8 cellular contexts compared by ENCODE assay signal in the genomic region with DNA sequence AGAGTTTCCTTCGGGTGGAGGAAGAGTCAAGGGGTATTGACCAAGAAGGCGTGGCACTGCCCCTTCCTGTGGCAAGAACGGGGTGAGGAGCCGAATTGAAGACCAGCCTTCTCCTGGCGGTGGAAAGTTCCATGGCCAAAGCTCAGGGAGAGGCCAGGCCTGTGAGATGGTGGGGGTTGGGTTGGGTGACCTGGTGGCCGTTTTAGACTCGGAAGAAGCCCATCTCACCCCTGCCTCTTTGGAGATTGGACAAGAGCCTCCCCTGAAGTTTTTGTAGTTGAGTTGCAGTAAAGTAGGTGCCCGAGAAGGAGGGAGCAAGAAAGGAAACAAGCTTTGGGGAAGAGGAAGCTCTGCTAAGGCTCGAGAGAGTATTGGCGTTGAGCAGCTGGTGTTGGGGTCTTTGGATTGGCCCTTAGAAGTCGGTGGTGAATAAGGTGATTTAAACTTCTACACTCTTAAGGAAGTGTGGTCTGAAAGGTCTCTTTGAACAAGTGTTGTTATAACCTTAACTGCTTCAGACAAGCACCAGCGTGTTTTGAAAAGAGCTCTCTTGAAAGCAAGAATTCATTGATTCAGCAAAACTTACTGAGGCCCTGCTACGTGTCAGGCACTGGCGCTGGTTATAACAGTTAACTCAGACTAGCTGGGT. TPM values are rescaled to one million over a fixed set of nuclear protein-coding genes. Genes with fewer than 3 reads are reported as not detected.
DNase-seq lines count a peak whose midpoint lies in the region; ATAC-seq and TF ChIP-seq lines count a peak whose summit lies in the region.

No MANE protein-coding gene starts in this region.

- peak; percentile 81 for DNase-seq in Caki2 (ENCODE audit: low read depth)
- peak; percentile 82 for DNase-seq in NCI-H2227 treated with DMSO at 0.1 percent for 48 hours (lab: John Stamatoyannopoulos, UW)
- peak; percentile 68 for DNase-seq in colonic mucosa
- DNase-seq in NCI-H345 treated with DMSO at 0.1 percent for 48 hours (lab: John Stamatoyannopoulos, UW; ENCODE audit: unreplicated experiment) = no peak
- DNase-seq in stimulated activated CD4-positive, alpha-beta T cell treated with anti-CD3 and anti-CD28 coated beads, Interleukin-1b, Interleukin-23, amount 100 ng/mL, for 48 hours = no peak
- no peak for DNase-seq in NCI-H187 treated with DMSO at 0.1 percent for 48 hours (lab: John Stamatoyannopoulos, UW)

- peak overlapping the region; percentile 74 for H3K4me3 ChIP-seq in colonic mucosa
- peak overlapping the region; percentile 57 for H3K4me3 ChIP-seq in mononuclear cell (ENCODE audit: low read length)

- peak overlapping the region; percentile 98 for H3K9ac ChIP-seq in colonic mucosa (ENCODE audit: low read depth in 2 of 2, low read length in 2 of 2)

- H3K36me3 ChIP-seq in colonic mucosa = no peaks in the 10 kb centered on the region

- H3K9me3 ChIP-seq in colonic mucosa (no peaks in the 10 kb centered on the region), mononuclear cell (ENCODE audit: low read depth, low read length) (no peaks in the 10 kb centered on the region)

- in situ Hi-C loops in Caki2 (cut with HindIII; ENCODE audit: low pct_unique_long_range_greater_than_20kb, low sequenced_read_pairs) = loop anchor here (5.0 kb wide), 1 partner anchor 52 kb away; a partner anchor contains a TSS

- intact Hi-C loops in colonic mucosa (cut with DNase I) = no loop called here

- H3K4me1 ChIP-seq in colonic mucosa (peaks cover 5% of the 10 kb centered on the region), mononuclear cell (ENCODE audit: insufficient read depth, low read length) (peaks cover 42% of the 10 kb centered on the region)

- H3K27me3 ChIP-seq in colonic mucosa (no peaks in the 10 kb centered on the region), mononuclear cell (ENCODE audit: insufficient read depth, low read length) (no peaks in the 10 kb centered on the region)

- peak overlapping the region; percentile 93 for H3K27ac ChIP-seq in colonic mucosa

- no peak for ATAC-seq in HG02588 (IDR thresholded peaks at IDR 0.05; ENCODE audit: unreplicated experiment)

- TF ChIP-seq CTCF in colonic mucosa (IDR thresholded peaks at IDR 0.05) = no peak

RNA-seq across cellular contexts. Expression of a gene that starts 1.0 kb away (rescaled TPM):
- total RNA-seq in Caki2 (2014; rRNA removed; shearing (Covaris generic); ENCODE audit: low replicate concordance) = 1,423 and 1,713 TPM in 2 replicates
- total RNA-seq in colonic mucosa (100 to 1,000 TPM; 790 to 935 TPM), mononuclear cell (34.5 TPM)

RNA-seq across cellular contexts. Expression of a gene that starts 9.2 kb away (rescaled TPM):
- total RNA-seq in Caki2 (2014; rRNA removed; shearing (Covaris generic); ENCODE audit: low replicate concordance) = not detected in 2 replicates
- total RNA-seq in colonic mucosa (10 to 100 TPM; 11.0 to 27.8 TPM), mononuclear cell (0.31 TPM)

RNA-seq across cellular contexts. Expression of a gene that starts 38.7 kb away (rescaled TPM):
- total RNA-seq in Caki2 (2014; rRNA removed; shearing (Covaris generic); ENCODE audit: low replicate concordance) = 165 and 184 TPM in 2 replicates
- total RNA-seq in colonic mucosa = 100 to 1,000 TPM; 111 to 159 TPM
- 3.1 TPM for total RNA-seq in mononuclear cell

RNA-seq across cellular contexts. Expression of a gene that starts 41.3 kb away (rescaled TPM):
- 2.3 and 3.0 TPM in 2 replicates for total RNA-seq in Caki2 (2014; rRNA removed; shearing (Covaris generic); ENCODE audit: low replicate concordance)
- total RNA-seq in colonic mucosa (not detected), mononuclear cell (not detected)

RNA-seq across cellular contexts. Expression of a gene that starts 50.4 kb away (rescaled TPM):
- 180 and 207 TPM in 2 replicates for total RNA-seq in Caki2 (2014; rRNA removed; shearing (Covaris generic); ENCODE audit: low replicate concordance)
- total RNA-seq in colonic mucosa = 10 to 100 TPM; 28.8 to 58.3 TPM
- 27.4 TPM for total RNA-seq in mononuclear cell

Comparison
In these comparisons a context has a peak if more than half of its experiments do, and no peak if none do; other contexts are left out.
1. DNase-seq: peak in Caki2 (single experiment), NCI-H2227 treated with DMSO at 0.1 percent for 48 hours (single experiment) and colonic mucosa (single experiment); none in NCI-H345 treated with DMSO at 0.1 percent for 48 hours (single experiment), stimulated activated CD4-positive, alpha-beta T cell treated with anti-CD3 and anti-CD28 coated beads, Interleukin-1b, Interleukin-23, amount 100 ng/mL, for 48 hours (single experiment) and NCI-H187 treated with DMSO at 0.1 percent for 48 hours (single experiment).
2. RNA of a gene that starts 1.0 kb away (total RNA-seq): 1,423 to 1,713 TPM in Caki2 and 790 to 935 TPM in colonic mucosa; 34.5 TPM in mononuclear cell (single experiment); every median in the first group is over 10 times any median in the second.
3. RNA of a gene that starts 38.7 kb away (total RNA-seq): 165 to 184 TPM in Caki2 and 111 to 159 TPM in colonic mucosa; 3.1 TPM in mononuclear cell (single experiment); every median in the first group is over 10 times any median in the second.